In the genomic region with DNA sequence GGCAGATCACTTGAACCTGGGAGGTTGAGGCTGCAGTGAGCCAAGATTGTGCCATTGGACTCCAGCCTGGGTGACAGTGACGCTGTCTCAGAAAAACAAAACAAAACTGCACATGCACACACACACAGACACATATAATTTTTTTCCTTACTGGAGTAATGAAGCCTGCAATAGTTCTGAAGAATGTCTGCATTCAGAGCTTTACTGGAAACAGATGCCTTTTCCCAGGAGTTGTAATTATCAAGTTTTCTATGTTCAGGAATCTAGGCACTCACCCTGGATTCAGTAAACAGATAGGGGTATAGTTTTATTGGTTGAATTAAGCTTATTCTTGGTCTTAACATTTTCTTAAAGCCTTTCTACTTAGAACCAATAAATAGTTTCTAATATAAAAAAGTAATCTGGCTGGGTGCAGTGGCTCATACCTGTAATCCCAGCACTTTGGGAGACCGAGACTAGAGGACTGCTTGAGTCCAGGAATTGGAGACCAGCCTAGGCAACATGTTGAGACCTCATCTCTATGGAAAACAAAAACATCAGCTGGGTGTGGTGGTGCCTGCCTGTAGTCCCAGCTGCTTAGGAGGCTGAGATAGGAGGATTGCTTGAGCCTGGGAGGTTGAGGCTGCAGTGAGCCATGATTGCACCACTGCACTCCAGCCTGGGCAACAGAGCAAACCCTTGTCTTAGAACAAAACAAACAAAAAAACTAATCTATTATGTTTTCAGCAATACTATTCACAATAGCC, we compare ENCODE assay signal across 27 cellular contexts.
"Had no signal": no experiment of that assay in that cellular context is flagged by ENCODE, and none has a peak within 500 bp of the region (broad histone marks: within the 10 kb centered on the region; RNA-seq: fewer than 3 reads in every experiment).

No MANE protein-coding gene starts in this region.

- H3K4me3 ChIP-seq: gastroesophageal sphincter, lung, ovary, prostate gland, suprapubic skin, tibial nerve, uterus had no signal

- DNase-seq: activated CD4-positive, alpha-beta T cell treated with anti-CD3 and anti-CD28 coated beads, Interleukin-2, amount 10 ng/mL, durations not matched to agents 7 days and 5 days; activated CD4-positive, CD25-positive, alpha-beta regulatory T cell treated with anti-CD3 and anti-CD28 coated beads, Interleukin-2, amount 50 U/mL, for 72 hours; activated CD8-positive, alpha-beta memory T cell treated with anti-CD3 and anti-CD28 coated beads, Interleukin-2, amount 10 ng/mL, durations not matched to agents 7 days and 5 days; activated CD8-positive, alpha-beta T cell treated with anti-CD3 and anti-CD28 coated beads for 36 hours; activated effector memory CD4-positive, alpha-beta T cell treated with anti-CD3 and anti-CD28 coated beads, Interleukin-2, amount 50 U/mL, for 16 hours; activated naive CD4-positive, alpha-beta T cell treated with anti-CD3 and anti-CD28 coated beads, Interleukin-2, amount 10 ng/mL, durations not matched to agents 7 days and 5 days; activated T-cell treated with anti-CD3 and anti-CD28 coated beads for 4 hours; aorta; effector memory CD8-positive, alpha-beta T cell; left colon; midbrain; ovary; stimulated activated CD4-positive, alpha-beta T cell treated with anti-CD3 and anti-CD28 coated beads, Interleukin-12 subunit alpha, Interleukin-12 subunit beta, amount 100 ng/mL, for 4 hours; stimulated activated CD4-positive, alpha-beta T cell treated with anti-CD3 and anti-CD28 coated beads, Interleukin-4, amount 100 ng/mL, for 4 hours; T-helper 1 cell; uterus; WERI-Rb-1 had no signal

- H3K27me3 Mint-ChIP-seq: activated CD4-positive, alpha-beta T cell treated with anti-CD3 and anti-CD28 coated beads, Interleukin-2, amount 10 ng/mL, durations not matched to agents 7 days and 5 days; activated CD8-positive, alpha-beta memory T cell treated with anti-CD3 and anti-CD28 coated beads, Interleukin-2, amount 10 ng/mL, durations not matched to agents 7 days and 5 days; activated CD8-positive, alpha-beta T cell treated with anti-CD3 and anti-CD28 coated beads for 36 hours; activated naive CD4-positive, alpha-beta T cell treated with anti-CD3 and anti-CD28 coated beads, Interleukin-2, amount 10 ng/mL, durations not matched to agents 7 days and 5 days; brain; central memory CD8-positive, alpha-beta T cell; effector memory CD8-positive, alpha-beta T cell; natural killer cell treated with Interleukin-12 subunit alpha and Interleukin-12 subunit beta and Interleukin-15 and Interleukin-18, amount 100 ng/mL, for 72 hours; stimulated activated naive CD8-positive, alpha-beta T cell treated with anti-CD3 and anti-CD28 coated beads, Interleukin-15, Interleukin-2, amounts not matched to agents 100 ng/mL and 50 ng/mL, for 24 hours had no signal

- H3K9me3 Mint-ChIP-seq: activated CD4-positive, alpha-beta T cell treated with anti-CD3 and anti-CD28 coated beads, Interleukin-2, amount 10 ng/mL, durations not matched to agents 7 days and 5 days; activated CD8-positive, alpha-beta T cell treated with anti-CD3 and anti-CD28 coated beads for 36 hours; activated naive CD4-positive, alpha-beta T cell treated with anti-CD3 and anti-CD28 coated beads, Interleukin-2, amount 10 ng/mL, durations not matched to agents 7 days and 5 days; central memory CD8-positive, alpha-beta T cell; effector memory CD8-positive, alpha-beta T cell; natural killer cell treated with Interleukin-12 subunit alpha and Interleukin-12 subunit beta and Interleukin-15 and Interleukin-18, amount 100 ng/mL, for 72 hours; stimulated activated naive CD8-positive, alpha-beta T cell treated with anti-CD3 and anti-CD28 coated beads, Interleukin-15, Interleukin-2, amounts not matched to agents 100 ng/mL and 50 ng/mL, for 24 hours had no signal

- H3K27ac Mint-ChIP-seq: activated CD4-positive, alpha-beta T cell treated with anti-CD3 and anti-CD28 coated beads, Interleukin-2, amount 10 ng/mL, durations not matched to agents 7 days and 5 days; activated CD8-positive, alpha-beta memory T cell treated with anti-CD3 and anti-CD28 coated beads, Interleukin-2, amount 10 ng/mL, durations not matched to agents 7 days and 5 days; activated CD8-positive, alpha-beta T cell treated with anti-CD3 and anti-CD28 coated beads for 36 hours; activated naive CD4-positive, alpha-beta T cell treated with anti-CD3 and anti-CD28 coated beads, Interleukin-2, amount 10 ng/mL, durations not matched to agents 7 days and 5 days; natural killer cell treated with Interleukin-12 subunit alpha and Interleukin-12 subunit beta and Interleukin-15 and Interleukin-18, amount 100 ng/mL, for 72 hours; stimulated activated naive CD8-positive, alpha-beta T cell treated with anti-CD3 and anti-CD28 coated beads, Interleukin-15, Interleukin-2, amounts not matched to agents 100 ng/mL and 50 ng/mL, for 24 hours had no signal

- H3K4me3 Mint-ChIP-seq: activated CD4-positive, alpha-beta T cell treated with anti-CD3 and anti-CD28 coated beads, Interleukin-2, amount 10 ng/mL, durations not matched to agents 7 days and 5 days; activated CD8-positive, alpha-beta memory T cell treated with anti-CD3 and anti-CD28 coated beads, Interleukin-2, amount 10 ng/mL, durations not matched to agents 7 days and 5 days; activated CD8-positive, alpha-beta T cell treated with anti-CD3 and anti-CD28 coated beads for 36 hours; activated naive CD4-positive, alpha-beta T cell treated with anti-CD3 and anti-CD28 coated beads, Interleukin-2, amount 10 ng/mL, durations not matched to agents 7 days and 5 days; brain; central memory CD8-positive, alpha-beta T cell; effector memory CD8-positive, alpha-beta T cell; natural killer cell treated with Interleukin-12 subunit alpha and Interleukin-12 subunit beta and Interleukin-15 and Interleukin-18, amount 100 ng/mL, for 72 hours; stimulated activated naive CD8-positive, alpha-beta T cell treated with anti-CD3 and anti-CD28 coated beads, Interleukin-15, Interleukin-2, amounts not matched to agents 100 ng/mL and 50 ng/mL, for 24 hours had no signal

- H3K27ac ChIP-seq: gastroesophageal sphincter, ovary, prostate gland, suprapubic skin, tibial nerve, uterus, WERI-Rb-1 had no signal

- ATAC-seq: activated CD8-positive, alpha-beta memory T cell treated with anti-CD3 and anti-CD28 coated beads, Interleukin-2, amount 10 ng/mL, durations not matched to agents 7 days and 5 days; activated CD8-positive, alpha-beta T cell treated with anti-CD3 and anti-CD28 coated beads for 36 hours; effector memory CD8-positive, alpha-beta T cell; esophagus mucosa; gastroesophageal sphincter; left colon; natural killer cell treated with Interleukin-12 subunit alpha and Interleukin-12 subunit beta and Interleukin-15 and Interleukin-18, amount 100 ng/mL, for 72 hours had no signal

- H3K27me3 ChIP-seq: gastroesophageal sphincter, ovary, suprapubic skin, tibial nerve, uterus had no signal

- H3K9me3 ChIP-seq: gastroesophageal sphincter, ovary, prostate gland, suprapubic skin, tibial nerve, uterus had no signal

- H3K36me3 ChIP-seq: gastroesophageal sphincter, ovary, prostate gland, suprapubic skin, tibial nerve, uterus, WERI-Rb-1 had no signal

- H3K4me1 ChIP-seq: prostate gland had no signal
